6 cellular contexts compared by ENCODE assay signal in the genomic region with DNA sequence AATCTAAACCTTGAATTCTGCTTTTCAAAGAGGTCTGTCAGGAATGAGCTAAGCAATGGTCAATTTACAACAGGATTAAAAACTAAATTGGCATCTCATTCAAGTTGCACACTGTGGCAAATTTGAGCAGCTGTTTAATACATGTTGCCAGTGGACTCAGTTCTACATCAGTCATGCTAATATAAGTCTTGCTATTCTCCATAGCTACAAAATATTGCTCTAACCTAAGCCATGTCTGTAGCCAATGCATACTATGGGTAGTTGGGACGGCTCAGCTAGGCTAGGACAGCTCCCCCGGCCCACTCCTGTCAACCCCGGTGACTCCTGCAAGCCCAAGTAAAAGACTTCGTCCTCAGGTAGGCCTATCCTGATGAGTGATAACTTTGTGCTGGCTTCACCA. TPM values are rescaled to one million over a fixed set of nuclear protein-coding genes. Genes with fewer than 3 reads are reported as not detected.
"Had no signal": no experiment of that assay in that cellular context is flagged by ENCODE, and none has a peak within 500 bp of the region (broad histone marks: within the 10 kb centered on the region; RNA-seq: fewer than 3 reads in every experiment).

No MANE protein-coding gene starts in this region.

- H3K4me2 ChIP-seq: GM23338 had no signal

- H3K27ac Mint-ChIP-seq: GM23338 had no signal

- H3K4me3 ChIP-seq: GM23338, HAP-1, K562 had no signal

- DNase-seq: H7, IMR-90 had no signal

- H3K4me1 ChIP-seq: HAP-1 had no signal

- H3K36me3 ChIP-seq: HAP-1 had no signal

- H3K9me3 ChIP-seq: HAP-1 had no signal

- FAIRE-seq: HTR-8/SVneo, K562 had no signal

- H2AFZ ChIP-seq: GM23338 had no signal

- H3K9me3 Mint-ChIP-seq: GM23338 had no signal

- H3K4me3 Mint-ChIP-seq: GM23338 had no signal

RNA-seq across cellular contexts. Expression of a gene that starts 10.9 kb away (rescaled TPM):
- total RNA-seq: K562 had no signal
- polyA plus RNA-seq: K562 had no signal
